ENCODE assay signal across 27 cellular contexts in genomic region chr12:60184096-60184495, GRCh38.
DNase-seq lines count a peak whose midpoint lies in the region; ATAC-seq and TF ChIP-seq lines count a peak whose summit lies in the region.
"Had no signal": no experiment of that assay in that cellular context is flagged by ENCODE, and none has a peak within 500 bp of the region (broad histone marks: within the 10 kb centered on the region; RNA-seq: fewer than 3 reads in every experiment).

No MANE protein-coding gene starts in this region.

- POLR2A ChIA-PET in PC-3 (lab: Charles Lee; ENCODE audit: unreplicated experiment) = no interaction called here

- no peak overlapping the region for H3K4me2 ChIP-seq in PC-3 (ENCODE audit: low read length)
- H3K4me2 ChIP-seq: A549; BLaER1; BLaER1 treated with 17β-estradiol and CSF1 and Interleukin-3, amounts not matched to agents 10 nM and 100 nM had no signal

- H3K27me3 ChIP-seq in PC-3 (ENCODE audit: low read length) = no peaks in the 10 kb centered on the region
- H3K27me3 ChIP-seq: BE2C; BLaER1; BLaER1 treated with 17β-estradiol and CSF1 and Interleukin-3, amounts not matched to agents 10 nM and 100 nM had no signal

- TF ChIP-seq CTCF in PC-3 (conservative IDR thresholded peaks at IDR 0.05; ENCODE audit: low read depth, low read length) = no peak

- no peaks in the 10 kb centered on the region for H4K20me1 ChIP-seq in PC-3 (ENCODE audit: low read length)
- H4K20me1 ChIP-seq: BLaER1; BLaER1 treated with 17β-estradiol and CSF1 and Interleukin-3, amounts not matched to agents 10 nM and 100 nM had no signal

- no peak overlapping the region for H3K9ac ChIP-seq in PC-3 (ENCODE audit: low read length)
- H3K9ac ChIP-seq: BLaER1; BLaER1 treated with 17β-estradiol and CSF1 and Interleukin-3, amounts not matched to agents 10 nM and 100 nM had no signal

- no peak overlapping the region for H3K4me3 ChIP-seq in PC-3 (ENCODE audit: low read length)
- H3K4me3 ChIP-seq: A549; BLaER1; BLaER1 treated with 17β-estradiol and CSF1 and Interleukin-3, amounts not matched to agents 10 nM and 100 nM had no signal

- no peaks in the 10 kb centered on the region; the same call in 1 of the 2 replicates for H3K4me1 ChIP-seq in PC-3 (ENCODE audit: insufficient read depth, low read length)
- H3K4me1 ChIP-seq: A549; BE2C; BLaER1; BLaER1 treated with 17β-estradiol and CSF1 and Interleukin-3, amounts not matched to agents 10 nM and 100 nM; Caco-2 had no signal

- H3K27ac ChIP-seq in PC-3 (ENCODE audit: low read length) = no peak overlapping the region
- H3K27ac ChIP-seq: 22Rv1; A549; BLaER1; BLaER1 treated with 17β-estradiol and CSF1 and Interleukin-3, amounts not matched to agents 10 nM and 100 nM; C4-2B had no signal

- ATAC-seq in PC-3 = no peak
- ATAC-seq: A549; CD8-positive, alpha-beta T cell had no signal

- no peaks in the 10 kb centered on the region for H3K9me2 ChIP-seq in PC-3 (replicated peaks; ENCODE audit: low read length)

- no peak overlapping the region for H2AFZ ChIP-seq in PC-3 (ENCODE audit: low read length)

- no peaks in the 10 kb centered on the region for H3K9me3 ChIP-seq in PC-3 (ENCODE audit: low read length)
- H3K9me3 ChIP-seq: A549; BE2C; BLaER1; BLaER1 treated with 17β-estradiol and CSF1 and Interleukin-3, amounts not matched to agents 10 nM and 100 nM; Caco-2 had no signal

- H3F3A ChIP-seq in PC-3 (ENCODE audit: low read length, unreplicated experiment) = no peaks in the 10 kb centered on the region

- no TSS peak for BruUV-seq in PC-3 (replicated peaks; lab: Mats Ljungman, UMichigan)

- DNase-seq in PC-3 = peak; percentile 8
- DNase-seq in stimulated activated CD4-positive, alpha-beta T cell treated with anti-CD3 and anti-CD28 coated beads, Interleukin-2, amount 100 ng/mL, for 24 hours = no peak
- DNase-seq: 8988T; ACHN; AML-193; BE2C; C1 segment of cervical spinal cord; Caco-2; Calu3; CD4-positive, alpha-beta memory T cell; CD4-positive, alpha-beta T cell; CD4-positive, CD25-positive, alpha-beta regulatory T cell; CD8-positive, alpha-beta memory T cell; CD8-positive, alpha-beta T cell; COR-L47; DMS 273 treated with DMSO at 0.1 percent for 48 hours; DMS153; DMS53; DMS79; DMS79 treated with DMSO at 0.1 percent for 48 hours; DND-41; EL had no signal

- no peaks in the 10 kb centered on the region for H3K36me3 ChIP-seq in PC-3 (ENCODE audit: low read depth, low read length)
- H3K36me3 ChIP-seq: BE2C; BLaER1; BLaER1 treated with 17β-estradiol and CSF1 and Interleukin-3, amounts not matched to agents 10 nM and 100 nM had no signal

- intact Hi-C loops in PC-3 (cut with micrococcal nuclease) = no loop called here

- H3K79me2 ChIP-seq in PC-3 (ENCODE audit: low read length) = no peaks in the 10 kb centered on the region

- CTCF ChIA-PET in PC-3 (lab: Charles Lee) = no interaction called here
